Comparison of ENCODE assay signal across 8 cellular contexts in genomic region chr14:75258079-75258802, GRCh38. TPM values are rescaled to one million over a fixed set of nuclear protein-coding genes. Genes with fewer than 3 reads are reported as not detected.
DNase-seq lines count a peak whose midpoint lies in the region; ATAC-seq and TF ChIP-seq lines count a peak whose summit lies in the region.

No MANE protein-coding gene starts in this region.

- intact Hi-C loops in Right ventricle myocardium inferior (cut with DNase I) (loop anchor here (1.0 to 5.0 kb wide), 3 partner anchors 37 to 111 kb away; partner anchors contain the start of gene TMED10), left ventricle myocardium superior (cut with micrococcal nuclease) (no loop called here), activated B cell treated with CpG ODN at 0.5 μM for 24 hours (cut with micrococcal nuclease) (loop anchor here (1.0 to 5.0 kb wide), 4 partner anchors 9 to 257 kb away; no protein-coding TSS in a partner anchor)

- H3K27me3 ChIP-seq in right atrium auricular region (no peaks in the 10 kb centered on the region), skeletal muscle tissue (ENCODE audit: control insufficient read depth in 3 of 3, insufficient read depth in 3 of 3, low read length in 3 of 3) (no peaks in the 10 kb centered on the region)

- peaks cover 4% of the 10 kb centered on the region for H3K27me3 Mint-ChIP-seq in activated B cell treated with CpG ODN at 0.5 μM for 24 hours

- peaks cover 2% of the 10 kb centered on the region for H3K36me3 Mint-ChIP-seq in activated B cell treated with CpG ODN at 0.5 μM for 24 hours (ENCODE audit: low read depth)

- H3K27ac Mint-ChIP-seq in activated B cell treated with CpG ODN at 0.5 μM for 24 hours, result peak overlapping the region; percentile 100

- no peaks in the 10 kb centered on the region for H3K9me3 ChIP-seq in right atrium auricular region
- no peaks in the 10 kb centered on the region for H3K9me3 ChIP-seq in skeletal muscle tissue (ENCODE audit: control insufficient read depth in 3 of 3, low read length in 3 of 3)

- TF ChIP-seq CTCF in activated B cell treated with CpG ODN at 0.5 μM for 24 hours (IDR thresholded peaks at IDR 0.05) (no peak), right atrium auricular region (IDR thresholded peaks at IDR 0.05) (no peak)

- H3K36me3 ChIP-seq in right atrium auricular region (no peaks in the 10 kb centered on the region), skeletal muscle tissue (ENCODE audit: control insufficient read depth in 3 of 3, insufficient read depth in 3 of 3, low read length in 3 of 3) (no peaks in the 10 kb centered on the region)

- POLR2A ChIA-PET in activated B cell treated with CpG ODN at 0.5 μM for 24 hours (lab: Charles Lee), result interaction anchor here (1.0 to 2.3 kb wide), 7 partner anchors 10 to 257 kb away, joined by 3 to 22 read pairs (median 8); partner anchors contain the start of genes FOS and TMED10

- peak; percentile 72 for DNase-seq in Right ventricle myocardium inferior (ENCODE audit: missing footprints)
- no peak for DNase-seq in left ventricle myocardium superior
- DNase-seq in activated B cell treated with CpG ODN at 0.5 μM for 24 hours, result no peak
- peak; percentile 91 for DNase-seq in right atrium auricular region (ENCODE audit: low spot score)
- DNase-seq in NCI-H2196 (lab: John Stamatoyannopoulos, UW; ENCODE audit: unreplicated experiment), result no peak
- DNase-seq in NCI-H446 treated with DMSO at 0.1 percent for 48 hours (lab: John Stamatoyannopoulos, UW), result no peak

- ATAC-seq in Right ventricle myocardium inferior (no peak), left ventricle myocardium superior (no peak), activated B cell treated with CpG ODN at 0.5 μM for 24 hours (ENCODE audit: low read depth) (no peak), HG03280 (IDR thresholded peaks at IDR 0.05; ENCODE audit: unreplicated experiment) (no peak)

- H3K4me3 ChIP-seq in right atrium auricular region (peak overlapping the region; percentile 23 to 49), skeletal muscle tissue (ENCODE audit: low read length in 3 of 3) (peak overlapping the region; percentile 80 to 92 (median 84))

- CTCF ChIA-PET in activated B cell treated with CpG ODN at 0.5 μM for 24 hours (lab: Charles Lee), result interaction anchor here (1.3 to 1.6 kb wide), 4 partner anchors 8 to 40 kb away, joined by 3 to 5 read pairs (median 4); no protein-coding TSS in a partner anchor

- H3K4me1 Mint-ChIP-seq in activated B cell treated with CpG ODN at 0.5 μM for 24 hours, result peaks cover 24% of the 10 kb centered on the region

- H3K27ac ChIP-seq in right atrium auricular region (peak overlapping the region; percentile 94 to 96), skeletal muscle tissue (ENCODE audit: low read depth, low read length) (peak overlapping the region; percentile 99)

- peak overlapping the region; percentile 95 for H3K4me3 Mint-ChIP-seq in activated B cell treated with CpG ODN at 0.5 μM for 24 hours

- peak overlapping the region; percentile 77 to 94 (median 90) for H3K9ac ChIP-seq in skeletal muscle tissue (ENCODE audit: low read depth in 1 of 3, low read length in 3 of 3)

- H3K4me1 ChIP-seq in right atrium auricular region (peaks cover 0 to 37% of the 10 kb centered on the region in 2 donors), skeletal muscle tissue (ENCODE audit: control insufficient read depth in 3 of 3, insufficient read depth in 3 of 3, low read length in 3 of 3) (peaks cover 29 to 36% (median 36%) of the 10 kb centered on the region in 3 donors)

- no peaks in the 10 kb centered on the region for H3K9me3 Mint-ChIP-seq in activated B cell treated with CpG ODN at 0.5 μM for 24 hours

RNA-seq across cellular contexts. Expression of gene FOS, which starts 20.4 kb away (rescaled TPM):
- total RNA-seq in Right ventricle myocardium inferior (9.5 TPM), left ventricle myocardium superior (25.4 TPM), activated B cell treated with CpG ODN at 0.5 μM for 24 hours (27.1 and 37.8 TPM in 2 replicates), right atrium auricular region (100 to 1,000 TPM; 232 to 555 TPM), skeletal muscle tissue (134 TPM)

Comparison
In these comparisons a context has a peak if more than half of its experiments do, and no peak if none do; other contexts are left out.
1. DNase-seq: peak in Right ventricle myocardium inferior (single experiment) and right atrium auricular region (single experiment); none in left ventricle myocardium superior (single experiment), activated B cell treated with CpG ODN at 0.5 μM for 24 hours (single experiment), NCI-H2196 (single experiment) and NCI-H446 treated with DMSO at 0.1 percent for 48 hours (single experiment).